Comparison of ENCODE assay signal across 11 cellular contexts in the genomic region with DNA sequence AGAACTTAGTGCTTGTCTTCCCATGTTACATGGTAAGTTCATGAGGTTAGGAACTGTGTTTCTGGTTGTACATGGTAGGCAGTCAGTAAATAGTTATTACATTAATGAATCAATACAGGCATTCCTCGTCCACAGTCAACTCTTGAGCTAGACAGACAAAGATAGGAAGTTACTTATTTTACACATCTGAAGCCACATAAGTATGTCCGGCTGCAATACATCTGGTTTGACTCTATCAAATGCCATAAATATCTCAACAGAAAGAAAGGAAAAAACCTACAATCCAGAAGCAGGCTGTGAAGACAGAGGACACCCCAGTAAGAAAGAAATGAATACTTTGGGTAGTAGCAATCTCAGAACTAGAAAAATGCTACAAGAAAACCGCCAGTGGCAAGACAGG.
DNase-seq lines count a peak whose midpoint lies in the region; ATAC-seq and TF ChIP-seq lines count a peak whose summit lies in the region.
"Had no signal": no experiment of that assay in that cellular context is flagged by ENCODE, and none has a peak within 500 bp of the region (broad histone marks: within the 10 kb centered on the region; RNA-seq: fewer than 3 reads in every experiment).

No MANE protein-coding gene starts in this region.

- H3K4me3 Mint-ChIP-seq in activated CD4-positive, alpha-beta T cell treated with anti-CD3 and anti-CD28 coated beads, Interleukin-2, amount 10 ng/mL, durations not matched to agents 7 days and 5 days = peak overlapping the region; percentile 36
- no peak overlapping the region for H3K4me3 Mint-ChIP-seq in chondrocyte (ENCODE audit: unreplicated experiment)

- H3K27me3 Mint-ChIP-seq in activated CD4-positive, alpha-beta T cell treated with anti-CD3 and anti-CD28 coated beads, Interleukin-2, amount 10 ng/mL, durations not matched to agents 7 days and 5 days = no peaks in the 10 kb centered on the region
- H3K27me3 Mint-ChIP-seq in chondrocyte (ENCODE audit: low read depth) = no peaks in the 10 kb centered on the region

- peaks cover 72% of the 10 kb centered on the region for H3K4me1 ChIP-seq in OCI-LY3 (ENCODE audit: low read length)
- peaks cover 66 to 93% (median 84%) of the 10 kb centered on the region in 6 donors for H3K4me1 ChIP-seq in spleen
- H3K4me1 ChIP-seq in tibial artery = peaks cover 0 to 75% (median 32%) of the 10 kb centered on the region in 4 donors

- intact Hi-C loops in spleen (cut with DNase I; ENCODE audit: low total_unique reads) (no loop called here), tibial artery (cut with DNase I; ENCODE audit: low total_unique reads) (no loop called here)

- POLR2A ChIA-PET in activated CD4-positive, alpha-beta T cell treated with anti-CD3 and anti-CD28 coated beads, Interleukin-2, amount 10 ng/mL, durations not matched to agents 7 days and 5 days (lab: Charles Lee) = interaction anchor here (0.6 kb wide), 1 partner anchor 13 kb away, joined by 3 read pairs; no protein-coding TSS in a partner anchor

- peaks cover 59% of the 10 kb centered on the region for H3K36me3 Mint-ChIP-seq in activated CD4-positive, alpha-beta T cell treated with anti-CD3 and anti-CD28 coated beads, Interleukin-2, amount 10 ng/mL, durations not matched to agents 7 days and 5 days (ENCODE audit: low read depth)
- H3K36me3 Mint-ChIP-seq in chondrocyte (ENCODE audit: low read depth) = peaks cover 4% of the 10 kb centered on the region

- 15 to 29% (median 19%) methylated on average over 3 of the region's 3 CpGs for WGBS in spleen, 5 donors

- H3K27ac Mint-ChIP-seq in activated CD4-positive, alpha-beta T cell treated with anti-CD3 and anti-CD28 coated beads, Interleukin-2, amount 10 ng/mL, durations not matched to agents 7 days and 5 days = peak overlapping the region; percentile 96
- H3K27ac Mint-ChIP-seq in chondrocyte (ENCODE audit: unreplicated experiment) = peak overlapping the region; percentile 78

- CTCF ChIA-PET in activated CD4-positive, alpha-beta T cell treated with anti-CD3 and anti-CD28 coated beads, Interleukin-2, amount 10 ng/mL, durations not matched to agents 7 days and 5 days (lab: Charles Lee) = interaction anchor here (1.0 to 1.7 kb wide), 3 partner anchors 9 to 30 kb away, joined by 3 to 4 read pairs (median 3); no protein-coding TSS in a partner anchor

- no peak overlapping the region for H2AFZ ChIP-seq in OCI-LY3 (ENCODE audit: low read depth, low read length)

- DNase-seq in activated CD4-positive, alpha-beta T cell treated with anti-CD3 and anti-CD28 coated beads, Interleukin-2, amount 10 ng/mL, durations not matched to agents 7 days and 5 days = no peak
- DNase-seq in activated CD4-positive, alpha-beta T cell treated with anti-CD3 and anti-CD28 coated beads for 4 hours = no peak
- no peak for DNase-seq in chondrocyte (ENCODE audit: low spot score)
- DNase-seq in spleen = no peak
- no peak for DNase-seq in mucosa of gallbladder (ENCODE audit: low spot score)
- no peak for DNase-seq in tibial artery
- DNase-seq: ACHN, foreskin melanocyte had no signal

- H3K9me3 ChIP-seq in OCI-LY3 (ENCODE audit: insufficient read depth, low read length) (no peaks in the 10 kb centered on the region), spleen (no peaks in the 10 kb centered on the region), tibial artery (no peaks in the 10 kb centered on the region)
- H3K9me3 ChIP-seq: SJSA1 had no signal

- H3K9ac ChIP-seq in OCI-LY3 (ENCODE audit: low read length) = no peak overlapping the region

- H3K4me3 ChIP-seq in OCI-LY3 (ENCODE audit: low read length) (no peak overlapping the region), spleen (peak overlapping the region in 1 of 8 donors; percentile 4), tibial artery (no peak overlapping the region)
- H3K4me3 ChIP-seq: SJSA1 had no signal

- no peak for TF ChIP-seq CTCF in OCI-LY3 (IDR thresholded peaks at IDR 0.05; ENCODE audit: low read depth, low read length)
- TF ChIP-seq CTCF in chondrocyte (IDR thresholded peaks at IDR 0.05) = no peak
- no peak for TF ChIP-seq CTCF in spleen (IDR thresholded peaks at IDR 0.05 in 8 of 11, conservative IDR thresholded peaks at IDR 0.05 in 3 of 11)
- TF ChIP-seq CTCF in tibial artery (IDR thresholded peaks at IDR 0.05) = no peak

- peaks cover 33% of the 10 kb centered on the region; the same call in 1 of the 2 replicates for H3K79me2 ChIP-seq in OCI-LY3 (ENCODE audit: low read length)

- H4K20me1 ChIP-seq in OCI-LY3 (ENCODE audit: insufficient read depth, low read length) = no peaks in the 10 kb centered on the region

- no peak for ATAC-seq in HG03565 (IDR thresholded peaks at IDR 0.05; ENCODE audit: unreplicated experiment)

- H3K27me3 ChIP-seq in OCI-LY3 (ENCODE audit: low read depth, low read length) (no peaks in the 10 kb centered on the region), spleen (replicated peaks in 1 of 7) (no peaks in the 10 kb centered on the region), tibial artery (no peaks in the 10 kb centered on the region)
- H3K27me3 ChIP-seq: SJSA1 had no signal

- peaks cover 91% of the 10 kb centered on the region for H3K4me1 Mint-ChIP-seq in activated CD4-positive, alpha-beta T cell treated with anti-CD3 and anti-CD28 coated beads, Interleukin-2, amount 10 ng/mL, durations not matched to agents 7 days and 5 days
- peaks cover 70% of the 10 kb centered on the region for H3K4me1 Mint-ChIP-seq in chondrocyte (ENCODE audit: low read depth)

- H3K36me3 ChIP-seq in OCI-LY3 (replicated peaks; ENCODE audit: low read depth, low read length) (no peaks in the 10 kb centered on the region), spleen (no peaks in the 10 kb centered on the region), tibial artery (no peaks in the 10 kb centered on the region)
- H3K36me3 ChIP-seq: SJSA1 had no signal

- H3K9me3 Mint-ChIP-seq in activated CD4-positive, alpha-beta T cell treated with anti-CD3 and anti-CD28 coated beads, Interleukin-2, amount 10 ng/mL, durations not matched to agents 7 days and 5 days = peaks cover 4% of the 10 kb centered on the region
- no peaks in the 10 kb centered on the region for H3K9me3 Mint-ChIP-seq in chondrocyte (ENCODE audit: low read depth)

- H3K4me2 ChIP-seq in OCI-LY3 (ENCODE audit: low read length) = peak overlapping the region; percentile 79

- peak overlapping the region; percentile 78; the same call in 1 of the 2 replicates for H3K27ac ChIP-seq in OCI-LY3 (ENCODE audit: low read length)
- peak overlapping the region; percentile 80 to 95 (median 88) for H3K27ac ChIP-seq in spleen
- H3K27ac ChIP-seq in tibial artery = no peak overlapping the region
- H3K27ac ChIP-seq: SJSA1 had no signal

- TF ChIP-seq POLR2A in spleen (IDR thresholded peaks at IDR 0.05) = no peak

Comparison
In these comparisons a context has a peak if more than half of its experiments do, and no peak if none do; other contexts are left out.
1. H3K27ac ChIP-seq: peak in OCI-LY3 (single experiment) and spleen (8 of 8); none in tibial artery (0 of 2).